10 cellular contexts compared by ENCODE assay signal in the genomic region with DNA sequence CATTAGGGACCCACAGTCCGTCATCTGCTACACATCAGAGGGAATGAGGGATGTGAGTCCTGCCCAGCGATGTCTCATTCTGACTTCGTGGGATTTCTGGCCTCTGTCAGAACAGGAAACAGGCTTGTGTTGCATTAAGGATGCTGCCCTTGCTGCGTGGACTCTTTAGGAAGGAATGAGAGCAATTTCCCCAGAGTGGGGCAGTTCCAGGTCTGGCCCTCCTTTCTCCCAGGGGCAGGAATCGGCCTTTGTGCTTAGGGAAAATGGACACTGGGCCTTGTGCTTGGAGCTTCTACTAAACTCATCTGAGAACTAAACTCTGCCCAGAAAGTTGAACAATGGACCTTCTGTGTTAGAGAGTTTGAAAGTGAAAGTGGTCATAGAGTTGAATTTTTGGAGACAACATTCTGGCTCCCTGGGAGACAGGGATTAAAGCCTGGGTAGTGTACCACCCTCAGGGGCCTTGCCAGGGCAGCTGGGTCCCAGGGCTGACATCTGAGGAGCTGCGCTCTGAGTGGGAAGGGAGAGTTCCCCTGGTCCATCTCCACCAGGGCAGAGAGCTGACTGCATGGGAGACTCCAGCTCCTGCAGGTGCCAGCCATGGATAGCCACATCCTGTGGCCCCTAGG. TPM values are rescaled to one million over a fixed set of nuclear protein-coding genes. Genes with fewer than 3 reads are reported as not detected.
DNase-seq lines count a peak whose midpoint lies in the region; TF ChIP-seq lines count a peak whose summit lies in the region.
"Had no signal": no experiment of that assay in that cellular context is flagged by ENCODE, and none has a peak within 500 bp of the region (broad histone marks: within the 10 kb centered on the region; RNA-seq: fewer than 3 reads in every experiment).

No MANE protein-coding gene starts in this region.

- no peaks in the 10 kb centered on the region for H3K79me2 ChIP-seq in SK-N-SH (ENCODE audit: insufficient read depth)

- TF ChIP-seq CTCF in CD14-positive monocyte (IDR thresholded peaks at IDR 0.05) = no peak
- no peak for TF ChIP-seq CTCF in SK-N-SH (IDR thresholded peaks at IDR 0.05)
- TF ChIP-seq CTCF in fibroblast of the aortic adventitia (IDR thresholded peaks at IDR 0.05; ENCODE audit: insufficient read depth, low read length) = no peak
- TF ChIP-seq CTCF in osteocyte (IDR thresholded peaks at IDR 0.05) = no peak

- no peak overlapping the region for H3K9ac ChIP-seq in SK-N-SH

- H3K4me3 ChIP-seq in SK-N-SH (ENCODE audit: low read depth in 2 of 2, low read length in 1 of 2) (no peak overlapping the region; a peak in 1 of 4 replicates), fibroblast of the aortic adventitia (ENCODE audit: low read depth, low read length) (no peak overlapping the region)

- peak overlapping the region; percentile 45 to 78 for H3K4me3 Mint-ChIP-seq in CD14-positive monocyte
- no peak overlapping the region for H3K4me3 Mint-ChIP-seq in osteocyte (ENCODE audit: unreplicated experiment)
- no peak overlapping the region for H3K4me3 Mint-ChIP-seq in activated naive CD4-positive, alpha-beta T cell treated with anti-CD3 and anti-CD28 coated beads, Interleukin-2, amount 10 ng/mL, durations not matched to agents 7 days and 5 days

- TF ChIP-seq RAD21 in SK-N-SH (IDR thresholded peaks at IDR 0.05; ENCODE audit: low read length) = no peak

- DNase-seq in CD14-positive monocyte (ENCODE audit: low spot score) = no peak
- no peak for DNase-seq in SK-N-SH
- peak; percentile 65 for DNase-seq in fibroblast of the aortic adventitia (ENCODE audit: low read depth)
- DNase-seq in osteocyte (ENCODE audit: extremely low spot score, unreplicated experiment) = no peak
- DNase-seq in activated naive CD4-positive, alpha-beta T cell treated with anti-CD3 and anti-CD28 coated beads, Interleukin-2, amount 10 ng/mL, durations not matched to agents 7 days and 5 days = no peak
- DNase-seq in activated effector memory CD4-positive, alpha-beta T cell treated with Interleukin-2 at 50 U/mL for 16 hours = no peak
- DNase-seq in stimulated activated naive CD4-positive, alpha-beta T cell treated with Interleukin-2 at 50 U/mL for 16 hours (lab: John Stamatoyannopoulos, UW) = no peak
- DNase-seq in effector CD8-positive, alpha-beta T cell (lab: John Stamatoyannopoulos, UW) = no peak
- DNase-seq: NCI-H524 treated with DMSO at 0.1 percent for 48 hours had no signal

- H3K27me3 Mint-ChIP-seq in CD14-positive monocyte (ENCODE audit: low read depth in 3 of 3) (peaks cover 2 to 20% (median 16%) of the 10 kb centered on the region in 3 donors), osteocyte (ENCODE audit: unreplicated experiment) (peaks cover 14% of the 10 kb centered on the region)
- peaks cover 38% of the 10 kb centered on the region for H3K27me3 Mint-ChIP-seq in activated naive CD4-positive, alpha-beta T cell treated with anti-CD3 and anti-CD28 coated beads, Interleukin-2, amount 10 ng/mL, durations not matched to agents 7 days and 5 days

- peak overlapping the region; percentile 53; the same call in 1 of the 2 replicates for H3K4me2 ChIP-seq in SK-N-SH

- H3K4me1 ChIP-seq in SK-N-SH (ENCODE audit: control insufficient read depth in 1 of 2, insufficient read depth in 2 of 2, low read depth in 1 of 2, low read length in 1 of 2) = peaks cover 9 to 23% of the 10 kb centered on the region in 2 experiments; a peak in 2 of 4 replicates

- H3K9me2 ChIP-seq in SK-N-SH = no peaks in the 10 kb centered on the region

- H3K27me3 ChIP-seq in SK-N-SH (ENCODE audit: insufficient read depth) = no peaks in the 10 kb centered on the region

- 53% methylated on average over 5 of the region's 6 CpGs for WGBS in SK-N-SH (ENCODE audit: low lambda C conversion rate)

- H3K9me3 Mint-ChIP-seq in CD14-positive monocyte (peaks cover 0 to 10% (median 0%) of the 10 kb centered on the region in 7 donors), osteocyte (ENCODE audit: unreplicated experiment) (no peaks in the 10 kb centered on the region)
- no peaks in the 10 kb centered on the region for H3K9me3 Mint-ChIP-seq in activated naive CD4-positive, alpha-beta T cell treated with anti-CD3 and anti-CD28 coated beads, Interleukin-2, amount 10 ng/mL, durations not matched to agents 7 days and 5 days

- H3K27ac Mint-ChIP-seq in CD14-positive monocyte = peak overlapping the region; percentile 57 to 87 (median 72)
- peak overlapping the region; percentile 68 for H3K27ac Mint-ChIP-seq in osteocyte (ENCODE audit: unreplicated experiment)
- no peak overlapping the region for H3K27ac Mint-ChIP-seq in activated naive CD4-positive, alpha-beta T cell treated with anti-CD3 and anti-CD28 coated beads, Interleukin-2, amount 10 ng/mL, durations not matched to agents 7 days and 5 days

- intact Hi-C loops in CD14-positive monocyte (cut with micrococcal nuclease) = loop anchor here (5.0 to 10.0 kb wide), 3 partner anchors 34 to 49 kb away; no protein-coding TSS in a partner anchor

- CTCF ChIA-PET in SK-N-SH (lab: Yijun Ruan, JAX) = no interaction called here
- CTCF ChIA-PET in activated naive CD4-positive, alpha-beta T cell treated with anti-CD3 and anti-CD28 coated beads, Interleukin-2, amount 10 ng/mL, durations not matched to agents 7 days and 5 days (lab: Charles Lee) = no interaction called here

- no peaks in the 10 kb centered on the region for H3K36me3 ChIP-seq in SK-N-SH (replicated peaks in 1 of 2; ENCODE audit: control insufficient read depth in 1 of 2, insufficient read depth in 2 of 2, low read length in 1 of 2)

- H2AFZ ChIP-seq in SK-N-SH (ENCODE audit: low read depth) = no peak overlapping the region

- TF ChIP-seq EP300 in SK-N-SH (IDR thresholded peaks at IDR 0.05; ENCODE audit: borderline replicate concordance in 1 of 2, low read depth in 1 of 2, low read length in 1 of 2) = no peak

- no peaks in the 10 kb centered on the region for H4K20me1 ChIP-seq in SK-N-SH (ENCODE audit: insufficient read depth)

- no peaks in the 10 kb centered on the region for H3K9me3 ChIP-seq in SK-N-SH

- H3K4me1 Mint-ChIP-seq in CD14-positive monocyte (peaks cover 64% of the 10 kb centered on the region), osteocyte (ENCODE audit: unreplicated experiment) (peaks cover 32% of the 10 kb centered on the region)
- H3K4me1 Mint-ChIP-seq in activated naive CD4-positive, alpha-beta T cell treated with anti-CD3 and anti-CD28 coated beads, Interleukin-2, amount 10 ng/mL, durations not matched to agents 7 days and 5 days = peaks cover 6% of the 10 kb centered on the region

- peak overlapping the region in 1 of 2 experiments; percentile 22; a peak in 1 of 4 replicates for H3K27ac ChIP-seq in SK-N-SH (ENCODE audit: low read depth in 2 of 2, low read length in 1 of 2)
- H3K27ac ChIP-seq: epithelial cell of prostate had no signal

- H3K36me3 Mint-ChIP-seq in CD14-positive monocyte = peaks cover 5% of the 10 kb centered on the region in 2 donors
- no peaks in the 10 kb centered on the region for H3K36me3 Mint-ChIP-seq in osteocyte (ENCODE audit: unreplicated experiment)
- no peaks in the 10 kb centered on the region for H3K36me3 Mint-ChIP-seq in activated naive CD4-positive, alpha-beta T cell treated with anti-CD3 and anti-CD28 coated beads, Interleukin-2, amount 10 ng/mL, durations not matched to agents 7 days and 5 days

- H3F3A ChIP-seq in SK-N-SH (replicated peaks; ENCODE audit: insufficient read depth) = no peaks in the 10 kb centered on the region

- POLR2A ChIA-PET in SK-N-SH (lab: Yijun Ruan, JAX) = no interaction called here

TF ChIP-seq in SK-N-SH, 30 proteins besides CTCF, POLR2A, EP300 and RAD21:
- TF ChIP-seq SIN3A (IDR thresholded peaks at IDR 0.05; ENCODE audit: borderline replicate concordance, low read depth, low read length) (no peak), GABPA (IDR thresholded peaks at IDR 0.05; ENCODE audit: low read depth) (no peak), TCF12 (IDR thresholded peaks at IDR 0.05) (peak; percentile 58), PBX3 (IDR thresholded peaks at IDR 0.05) (peak; percentile 66), NFIC (IDR thresholded peaks at IDR 0.05; ENCODE audit: borderline replicate concordance) (0 out of 2 replicates have a peak, but pooled peaks have one; percentile 20), IRF3 (IDR thresholded peaks at IDR 0.05; ENCODE audit: low read depth, low read length) (no peak), FOSL2 (IDR thresholded peaks at IDR 0.05; ENCODE audit: borderline replicate concordance, low read depth) (no peak)

RNA-seq across cellular contexts. Expression of gene S1PR3, which starts 37.8 kb away (rescaled TPM):
- polyA plus RNA-seq in CD14-positive monocyte = 10 to 100 TPM; 28.2 to 30.6 TPM
- polyA plus RNA-seq in SK-N-SH (2012; rRNA removed) = 2.5 and 2.9 TPM in 2 replicates
- polyA plus RNA-seq in SK-N-SH (2012; cell fraction: cytosol; rRNA removed) = 2.9 and 3.1 TPM in 2 replicates
- polyA plus RNA-seq in SK-N-SH (2012; cell fraction: nucleus; rRNA removed) = 2.2 and 3.7 TPM in 2 replicates
- 12.8 and 31.1 TPM in 2 replicates for total RNA-seq in fibroblast of the aortic adventitia (ENCODE audit: low replicate concordance)
- total RNA-seq in osteocyte = 1.6 and 2.1 TPM in 2 replicates

Comparison
In these comparisons a context has a peak if more than half of its experiments do, and no peak if none do; other contexts are left out.
1. H3K4me3 Mint-ChIP-seq: peak in CD14-positive monocyte (2 of 2); none in osteocyte (single experiment) and activated naive CD4-positive, alpha-beta T cell treated with anti-CD3 and anti-CD28 coated beads, Interleukin-2, amount 10 ng/mL, durations not matched to agents 7 days and 5 days (single experiment).